Comparison of ENCODE assay signal across 1 cellular context in genomic region chr10:79866903-79867302, GRCh38. TPM values are rescaled to one million over a fixed set of nuclear protein-coding genes. Genes with fewer than 3 reads are reported as not detected.
"Had no signal": no experiment of that assay in that cellular context is flagged by ENCODE, and none has a peak within 500 bp of the region (broad histone marks: within the 10 kb centered on the region; RNA-seq: fewer than 3 reads in every experiment).

No MANE protein-coding gene starts in this region.

RNA-seq across cellular contexts. Expression of gene NUTM2E, which starts 40.4 kb away (rescaled TPM):
- total RNA-seq: NCI-H460 had no signal
